ENCODE assay signal across 16 cellular contexts in the genomic region with DNA sequence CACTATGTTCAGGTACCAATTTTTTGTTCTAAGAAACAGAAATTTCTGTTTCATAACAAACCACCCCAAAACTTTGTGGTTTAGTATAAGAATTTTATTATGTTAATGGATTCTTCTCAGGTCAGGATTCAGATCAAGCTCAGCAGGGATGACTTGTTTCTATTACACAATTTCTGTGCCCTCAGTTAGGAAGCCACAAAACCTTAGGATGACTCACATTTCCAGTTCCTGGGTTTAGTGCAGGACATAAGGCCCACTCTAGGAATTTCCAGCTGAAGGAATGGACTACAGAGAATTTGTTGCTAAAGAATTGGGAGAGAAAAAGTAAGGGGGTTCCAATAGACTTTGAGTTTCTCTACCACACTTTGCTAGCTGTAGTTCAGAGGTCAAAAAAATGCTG.
DNase-seq lines count a peak whose midpoint lies in the region; ATAC-seq and TF ChIP-seq lines count a peak whose summit lies in the region.
"Had no signal": no experiment of that assay in that cellular context is flagged by ENCODE, and none has a peak within 500 bp of the region (broad histone marks: within the 10 kb centered on the region; RNA-seq: fewer than 3 reads in every experiment).

No MANE protein-coding gene starts in this region.

- TF ChIP-seq POLR2A in sigmoid colon (IDR thresholded peaks at IDR 0.05): no peak

- H3K9ac ChIP-seq in DND-41 (ENCODE audit: low read depth, low read length): no peak overlapping the region

- intact Hi-C loops in sigmoid colon (cut with DNase I): no loop called here

- H3K79me2 ChIP-seq in DND-41 (ENCODE audit: insufficient read depth, low read length): no peaks in the 10 kb centered on the region

- no peaks in the 10 kb centered on the region for H3K36me3 Mint-ChIP-seq in activated T-cell treated with anti-CD3 and anti-CD28 coated beads, Interleukin-2, amount 50 U/mL, for 4 hours (ENCODE audit: insufficient read depth)
- H3K36me3 Mint-ChIP-seq: activated CD4-positive, alpha-beta memory T cell treated with anti-CD3 and anti-CD28 coated beads for 36 hours; activated naive CD4-positive, alpha-beta T cell treated with anti-CD3 and anti-CD28 coated beads, Interleukin-2, amount 50 U/mL, for 24 hours; naive thymus-derived CD4-positive, alpha-beta T cell had no signal

- ATAC-seq in DND-41 (ENCODE audit: insufficient read depth, low read depth) (no peak), HG03045 (IDR thresholded peaks at IDR 0.05; ENCODE audit: unreplicated experiment) (no peak)
- no peak for ATAC-seq in activated T-cell treated with anti-CD3 and anti-CD28 coated beads, Interleukin-2, amount 50 U/mL, for 4 hours
- ATAC-seq: naive thymus-derived CD4-positive, alpha-beta T cell had no signal

- no peak overlapping the region for H3K27ac ChIP-seq in DND-41 (ENCODE audit: low read length)
- H3K27ac ChIP-seq in sigmoid colon: no peak overlapping the region
- H3K27ac ChIP-seq: vagina had no signal

- no peaks in the 10 kb centered on the region for H3K27me3 Mint-ChIP-seq in activated T-cell treated with anti-CD3 and anti-CD28 coated beads, Interleukin-2, amount 50 U/mL, for 4 hours (ENCODE audit: low read depth)
- H3K27me3 Mint-ChIP-seq: activated CD4-positive, alpha-beta memory T cell treated with anti-CD3 and anti-CD28 coated beads for 36 hours; activated naive CD4-positive, alpha-beta T cell treated with anti-CD3 and anti-CD28 coated beads, Interleukin-2, amount 50 U/mL, for 24 hours; naive thymus-derived CD4-positive, alpha-beta T cell had no signal

- H3K4me3 ChIP-seq in DND-41 (ENCODE audit: low read depth in 1 of 2, low read length in 2 of 2) (no peak overlapping the region), choroid plexus epithelial cell (ENCODE audit: low read depth, low read length) (no peak overlapping the region), sigmoid colon (no peak overlapping the region)
- H3K4me3 ChIP-seq: vagina had no signal

- DNase-seq in DND-41 (no peak), NCI-H226 (peak; percentile 90), choroid plexus epithelial cell (ENCODE audit: low read depth) (peak; percentile 98), myocyte (ENCODE audit: low read depth) (peak; percentile 32), sigmoid colon (no peak), DMS 273 treated with DMSO at 0.1 percent for 48 hours (lab: John Stamatoyannopoulos, UW) (no peak)
- no peak for DNase-seq in activated T-cell treated with anti-CD3 and anti-CD28 coated beads, Interleukin-2, amount 50 U/mL, for 4 hours
- DNase-seq: activated CD4-positive, alpha-beta memory T cell treated with anti-CD3 and anti-CD28 coated beads for 36 hours; Calu3; effector memory CD4-positive, alpha-beta T cell; naive thymus-derived CD4-positive, alpha-beta T cell; NCI-H82; stimulated activated CD8-positive, alpha-beta memory T cell treated with anti-CD3 and anti-CD28 coated beads, Interleukin-4, amount 100 ng/mL, for 48 hours had no signal

- no peaks in the 10 kb centered on the region for H3K27me3 ChIP-seq in DND-41 (ENCODE audit: insufficient read depth, low read length, poor library complexity)
- H3K27me3 ChIP-seq in sigmoid colon: no peaks in the 10 kb centered on the region
- H3K27me3 ChIP-seq: vagina had no signal

- H3K4me1 Mint-ChIP-seq in activated T-cell treated with anti-CD3 and anti-CD28 coated beads, Interleukin-2, amount 50 U/mL, for 4 hours (ENCODE audit: low read depth): no peaks in the 10 kb centered on the region
- H3K4me1 Mint-ChIP-seq: activated naive CD4-positive, alpha-beta T cell treated with anti-CD3 and anti-CD28 coated beads, Interleukin-2, amount 50 U/mL, for 24 hours; naive thymus-derived CD4-positive, alpha-beta T cell had no signal

- TF ChIP-seq EP300 in sigmoid colon (IDR thresholded peaks at IDR 0.05): no peak

- H4K20me1 ChIP-seq in DND-41 (ENCODE audit: insufficient read depth, low read length): no peaks in the 10 kb centered on the region

- H3K4me1 ChIP-seq in DND-41 (ENCODE audit: insufficient read depth, low read length) (no peaks in the 10 kb centered on the region), sigmoid colon (no peaks in the 10 kb centered on the region)
- H3K4me1 ChIP-seq: vagina had no signal

- TF ChIP-seq CTCF in DND-41 (IDR thresholded peaks at IDR 0.05; ENCODE audit: borderline replicate concordance, extremely low read depth, low read length, poor library complexity, severe bottlenecking) (no peak), choroid plexus epithelial cell (conservative IDR thresholded peaks at IDR 0.05; ENCODE audit: low read depth, low read length) (no peak), sigmoid colon (IDR thresholded peaks at IDR 0.05) (no peak)

- 0 out of 2 replicates have a peak overlapping the region, but pooled peaks have one; percentile 43 for H2AFZ ChIP-seq in DND-41 (ENCODE audit: low read depth, low read length)

- H3K4me3 Mint-ChIP-seq in activated T-cell treated with anti-CD3 and anti-CD28 coated beads, Interleukin-2, amount 50 U/mL, for 4 hours: no peak overlapping the region
- H3K4me3 Mint-ChIP-seq: activated CD4-positive, alpha-beta memory T cell treated with anti-CD3 and anti-CD28 coated beads for 36 hours; activated naive CD4-positive, alpha-beta T cell treated with anti-CD3 and anti-CD28 coated beads, Interleukin-2, amount 50 U/mL, for 24 hours; naive thymus-derived CD4-positive, alpha-beta T cell had no signal

- H3K9me3 Mint-ChIP-seq in activated T-cell treated with anti-CD3 and anti-CD28 coated beads, Interleukin-2, amount 50 U/mL, for 4 hours: peaks cover 15% of the 10 kb centered on the region

- H3K9me3 ChIP-seq in DND-41 (ENCODE audit: insufficient read depth, low read length, severe bottlenecking): no peaks in the 10 kb centered on the region
- no peaks in the 10 kb centered on the region for H3K9me3 ChIP-seq in sigmoid colon
- H3K9me3 ChIP-seq: vagina had no signal

- no peak overlapping the region for H3K4me2 ChIP-seq in DND-41 (ENCODE audit: insufficient read depth, low read length)

- no peaks in the 10 kb centered on the region for H3K36me3 ChIP-seq in DND-41 (ENCODE audit: insufficient read depth, low read length)
- no peaks in the 10 kb centered on the region for H3K36me3 ChIP-seq in sigmoid colon
- H3K36me3 ChIP-seq: vagina had no signal

Comparison
In these comparisons a context has a peak if more than half of its experiments do, and no peak if none do; other contexts are left out.
1. DNase-seq: peak in NCI-H226 (single experiment), choroid plexus epithelial cell (single experiment) and myocyte (single experiment); none in DND-41 (single experiment), sigmoid colon (single experiment), DMS 273 treated with DMSO at 0.1 percent for 48 hours (single experiment) and activated T-cell treated with anti-CD3 and anti-CD28 coated beads, Interleukin-2, amount 50 U/mL, for 4 hours (single experiment).